Comparison of ENCODE assay signal across 8 cellular contexts in genomic region chr15:65028921-65029735, GRCh38. TPM values are rescaled to one million over a fixed set of nuclear protein-coding genes. Genes with fewer than 3 reads are reported as not detected.
DNase-seq lines count a peak whose midpoint lies in the region; ATAC-seq and TF ChIP-seq lines count a peak whose summit lies in the region.

Gene MTFMT, minus strand, starts transcription at chr15:65029639. Its CDS starts 26 bp downstream, at chr15:65029613.

- TF ChIP-seq CTCF in chondrocyte (IDR thresholded peaks at IDR 0.05), result peak; percentile 47

- peaks cover 24% of the 10 kb centered on the region for H3K4me1 Mint-ChIP-seq in chondrocyte (ENCODE audit: low read depth)

- H3K9me3 Mint-ChIP-seq in chondrocyte (ENCODE audit: low read depth), result no peaks in the 10 kb centered on the region

- peak within 1 kb of the TSS; percentile 80 for H3K4me3 Mint-ChIP-seq in chondrocyte (ENCODE audit: unreplicated experiment)

- DNase-seq in NCI-H2081 (lab: John Stamatoyannopoulos, UW) (peak; percentile 83 to 86), NCI-H2081 treated with DMSO at 0.1 percent for 48 hours (lab: John Stamatoyannopoulos, UW) (no peak), NCI-H446 (lab: John Stamatoyannopoulos, UW) (peak; percentile 49 to 85), chondrocyte (ENCODE audit: low spot score) (no peak), kidney tubule cell (ENCODE audit: low spot score) (peak; percentile 82)
- peak; percentile 96 for DNase-seq in activated CD4-positive, alpha-beta T cell treated with anti-CD3 and anti-CD28 coated beads for 24 hours (ENCODE audit: low read depth in 2 of 2)
- DNase-seq in stimulated activated CD4-positive, alpha-beta T cell treated with anti-CD3 and anti-CD28 coated beads, Interleukin-15, amount 100 ng/mL, for 48 hours (ENCODE audit: low read depth in 2 of 2), result peak; percentile 78 to 93

- H3K27ac Mint-ChIP-seq in chondrocyte (ENCODE audit: unreplicated experiment), result peak within 1 kb of the TSS; percentile 64

- H3K36me3 Mint-ChIP-seq in chondrocyte (ENCODE audit: low read depth), result peaks cover 13% of the 10 kb centered on the region

- H3K27me3 Mint-ChIP-seq in chondrocyte (ENCODE audit: low read depth), result no peaks in the 10 kb centered on the region

- ATAC-seq in HG02981 (IDR thresholded peaks at IDR 0.05; ENCODE audit: unreplicated experiment), result peak; percentile 79

RNA-seq across cellular contexts. Expression of gene MTFMT, which starts in this region (rescaled TPM):
- 10.7 to 13.4 TPM (median 13.3 TPM) in 3 replicates for total RNA-seq in chondrocyte

Comparison
In these comparisons a context has a peak if more than half of its experiments do, and no peak if none do; other contexts are left out.
1. DNase-seq: peak in NCI-H2081 (2 of 2), NCI-H446 (2 of 2), activated CD4-positive, alpha-beta T cell treated with anti-CD3 and anti-CD28 coated beads for 24 hours (2 of 2), kidney tubule cell (single experiment) and stimulated activated CD4-positive, alpha-beta T cell treated with anti-CD3 and anti-CD28 coated beads, Interleukin-15, amount 100 ng/mL, for 48 hours (2 of 2); none in NCI-H2081 treated with DMSO at 0.1 percent for 48 hours (single experiment) and chondrocyte (single experiment).